ENCODE assay signal across 8 cellular contexts in the genomic region with DNA sequence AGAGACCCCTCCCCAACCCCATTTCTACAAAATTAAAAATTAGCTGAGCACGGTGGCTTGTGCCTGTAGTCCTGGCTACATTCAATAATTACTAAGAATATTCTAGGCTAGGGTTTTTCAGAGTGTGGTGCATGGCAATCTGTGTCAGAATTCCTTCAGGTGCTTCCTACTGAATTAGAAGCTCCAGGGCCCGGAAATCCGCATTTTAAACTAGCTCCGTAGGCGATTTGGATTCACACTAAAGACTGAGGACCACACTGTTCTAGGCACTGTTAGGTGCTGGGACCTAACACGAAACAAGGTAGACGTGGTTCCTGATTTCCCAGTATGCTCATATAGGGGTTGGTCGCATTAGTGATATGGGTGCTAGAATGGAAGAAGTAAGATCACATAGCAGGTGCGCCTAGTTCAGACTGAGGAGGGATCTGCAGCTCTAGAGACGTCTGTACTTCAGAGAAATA. TPM values are rescaled to one million over a fixed set of nuclear protein-coding genes. Genes with fewer than 3 reads are reported as not detected.
DNase-seq lines count a peak whose midpoint lies in the region; ATAC-seq and TF ChIP-seq lines count a peak whose summit lies in the region.

No MANE protein-coding gene starts in this region.

- CTCF ChIA-PET in OCI-LY7 (lab: Charles Lee; ENCODE audit: unreplicated experiment): interaction anchor here (0.5 to 1.4 kb wide), 2 partner anchors 9 to 89 kb away, joined by 4 to 5 read pairs; no protein-coding TSS in a partner anchor

- POLR2A ChIA-PET in OCI-LY7 (lab: Charles Lee): interaction anchor here (0.6 to 2.0 kb wide), 17 partner anchors 9 to 87 kb away, joined by 3 to 23 read pairs (median 4); a partner anchor contains a TSS

- no peaks in the 10 kb centered on the region for H4K20me1 ChIP-seq in OCI-LY7 (ENCODE audit: insufficient read depth, low read length)

- H3K36me3 ChIP-seq in left ventricle myocardium inferior (peaks cover 29% of the 10 kb centered on the region), OCI-LY7 (ENCODE audit: insufficient read depth, low read length) (peaks cover 34% of the 10 kb centered on the region), esophagus (ENCODE audit: control insufficient read depth in 2 of 2, insufficient read depth in 2 of 2, low read length in 1 of 2) (peaks cover 5 to 26% of the 10 kb centered on the region in 2 donors), prostate gland (peaks cover 0 to 4% of the 10 kb centered on the region in 2 donors)

- no peak for TF ChIP-seq CTCF in left ventricle myocardium inferior (IDR thresholded peaks at IDR 0.05; ENCODE audit: borderline replicate concordance)
- TF ChIP-seq CTCF in OCI-LY7 (conservative IDR thresholded peaks at IDR 0.05; ENCODE audit: low read length): no peak
- no peak for TF ChIP-seq CTCF in prostate gland (IDR thresholded peaks at IDR 0.05)

- TF ChIP-seq POLR2A in prostate gland (IDR thresholded peaks at IDR 0.05): no peak

- WGBS in esophagus, 2 donors: 11 to 12% methylated on average over 10 of the region's 10 CpGs
- WGBS in prostate gland: 7% methylated on average over 10 of the region's 10 CpGs

- peaks cover 27% of the 10 kb centered on the region for H3K4me1 ChIP-seq in left ventricle myocardium inferior
- peaks cover 17% of the 10 kb centered on the region for H3K4me1 ChIP-seq in OCI-LY7 (ENCODE audit: insufficient read depth, low read length, poor library complexity, severe bottlenecking)
- H3K4me1 ChIP-seq in esophagus (ENCODE audit: control insufficient read depth in 2 of 2, insufficient read depth in 2 of 2, low read length in 1 of 2): peaks cover 0 to 13% of the 10 kb centered on the region in 2 donors
- H3K4me1 ChIP-seq in prostate gland (replicated peaks): peaks cover 11% of the 10 kb centered on the region

- no peak for ATAC-seq in HG02763 (IDR thresholded peaks at IDR 0.05; ENCODE audit: unreplicated experiment)

- H3K79me2 ChIP-seq in OCI-LY7 (ENCODE audit: insufficient read depth, low read depth, low read length): peaks cover 4% of the 10 kb centered on the region; the same call in 1 of the 2 replicates

- TSS peak; percentile 86 for BruUV-seq in OCI-LY7 (replicated peaks; lab: Mats Ljungman, UMichigan)

- intact Hi-C loops in left ventricle myocardium inferior (cut with micrococcal nuclease) (no loop called here), cardiac septum (cut with DNase I) (loop anchor here (1.0 to 2.0 kb wide), 3 partner anchors 29 to 46 kb away; a partner anchor contains a TSS), OCI-LY7 (cut with micrococcal nuclease; ENCODE audit: unreplicated experiment) (loop anchor here (1.0 kb wide), 5 partner anchors 23 to 71 kb away; a partner anchor contains a TSS), prostate gland (cut with DNase I) (loop anchor here (1.0 kb wide), 1 partner anchor 46 kb away; a partner anchor contains a TSS)

- H3K4me3 ChIP-seq in left ventricle myocardium inferior (peak overlapping the region; percentile 81), OCI-LY7 (ENCODE audit: low read depth, low read length, poor library complexity, severe bottlenecking) (peak overlapping the region; percentile 69), esophagus (ENCODE audit: low read depth in 1 of 2, low read length in 2 of 2) (peak overlapping the region; percentile 71 to 75), prostate gland (peak overlapping the region; percentile 71 to 74)

- no peaks in the 10 kb centered on the region for H3K9me2 ChIP-seq in OCI-LY7 (ENCODE audit: insufficient read depth, low read length)

- H2AFZ ChIP-seq in OCI-LY7 (ENCODE audit: low read length): peak overlapping the region; percentile 85

- peak overlapping the region; percentile 97 for H3K27ac ChIP-seq in left ventricle myocardium inferior (replicated peaks)
- peak overlapping the region; percentile 76 for H3K27ac ChIP-seq in OCI-LY7 (ENCODE audit: low read depth, low read length, poor library complexity, severe bottlenecking)
- H3K27ac ChIP-seq in esophagus (ENCODE audit: low read depth in 2 of 2, low read length in 1 of 2): peak overlapping the region; percentile 98
- H3K27ac ChIP-seq in prostate gland: peak overlapping the region; percentile 98 to 99

- DNase-seq in left ventricle myocardium inferior: no peak
- no peak for DNase-seq in cardiac septum (ENCODE audit: low spot score)
- DNase-seq in OCI-LY7 (ENCODE audit: low spot score): no peak
- no peak for DNase-seq in prostate gland (ENCODE audit: low spot score)
- DNase-seq in T1000 (lab: John Stamatoyannopoulos, UW): no peak
- DNase-seq in CD1c-positive myeloid dendritic cell (ENCODE audit: extremely low spot score): no peak

- H3K9me3 ChIP-seq in left ventricle myocardium inferior (replicated peaks) (no peaks in the 10 kb centered on the region), OCI-LY7 (ENCODE audit: low read length) (peaks cover 8% of the 10 kb centered on the region; the same call in 1 of the 2 replicates), esophagus (ENCODE audit: control insufficient read depth in 2 of 2, insufficient read depth in 1 of 2, low read depth in 1 of 2, low read length in 1 of 2) (no peaks in the 10 kb centered on the region), prostate gland (no peaks in the 10 kb centered on the region)

- H3K27me3 ChIP-seq in left ventricle myocardium inferior (ENCODE audit: low read depth) (no peaks in the 10 kb centered on the region), esophagus (ENCODE audit: control insufficient read depth in 1 of 2, insufficient read depth in 2 of 2, low read length in 2 of 2) (no peaks in the 10 kb centered on the region), prostate gland (replicated peaks; ENCODE audit: insufficient read depth) (no peaks in the 10 kb centered on the region)

- peak overlapping the region; percentile 81 for H3K4me2 ChIP-seq in OCI-LY7 (ENCODE audit: low read length)

RNA-seq across cellular contexts. Expression of a gene that starts 0.6 kb away (rescaled TPM):
- total RNA-seq in left ventricle myocardium inferior: 19.7 TPM
- total RNA-seq in cardiac septum: 23.9 TPM
- 42.4 and 51.6 TPM in 2 replicates for total RNA-seq in OCI-LY7 (2014; rRNA removed; shearing (Covaris generic))
- 35.3 and 35.9 TPM in 2 replicates for total RNA-seq in OCI-LY7 (2022)
- 10 to 100 TPM; 45.2 to 53.6 TPM for polyA plus RNA-seq in esophagus
- total RNA-seq in prostate gland: 10 to 100 TPM; 49.0 to 57.2 TPM

RNA-seq across cellular contexts. Expression of a gene that starts 12.7 kb away (rescaled TPM):
- total RNA-seq in left ventricle myocardium inferior (21.5 TPM), cardiac septum (17.4 TPM), OCI-LY7 (2022) (8.4 and 10.2 TPM in 2 replicates), prostate gland (10 to 100 TPM; 31.9 to 32.1 TPM)
- 4.0 and 6.4 TPM in 2 replicates for total RNA-seq in OCI-LY7 (2014; rRNA removed; shearing (Covaris generic))
- polyA plus RNA-seq in esophagus: 10 to 100 TPM; 24.5 to 45.2 TPM

RNA-seq across cellular contexts. Expression of a gene that starts 23.4 kb away (rescaled TPM):
- total RNA-seq in left ventricle myocardium inferior: 78.2 TPM
- 66.3 TPM for total RNA-seq in cardiac septum
- total RNA-seq in OCI-LY7 (2014; rRNA removed; shearing (Covaris generic)): 22.2 and 27.7 TPM in 2 replicates
- total RNA-seq in OCI-LY7 (2022): 23.4 and 27.3 TPM in 2 replicates
- 10 to 100 TPM; 20.8 to 28.4 TPM for polyA plus RNA-seq in esophagus
- total RNA-seq in prostate gland: 10 to 100 TPM; 38.8 to 78.8 TPM

RNA-seq across cellular contexts. Expression of a gene that starts 23.6 kb away (rescaled TPM):
- total RNA-seq in left ventricle myocardium inferior: 29.8 TPM
- 22.4 TPM for total RNA-seq in cardiac septum
- total RNA-seq in OCI-LY7 (2014; rRNA removed; shearing (Covaris generic)): 57.8 and 91.0 TPM in 2 replicates
- 73.2 and 82.4 TPM in 2 replicates for total RNA-seq in OCI-LY7 (2022)
- 10 to 100 TPM; 20.4 to 40.7 TPM for polyA plus RNA-seq in esophagus
- 10 to 100 TPM; 64.4 to 85.7 TPM for total RNA-seq in prostate gland

RNA-seq across cellular contexts. Expression of a gene that starts 27.9 kb away (rescaled TPM):
- total RNA-seq in left ventricle myocardium inferior (29.9 TPM), cardiac septum (31.2 TPM), OCI-LY7 (2022) (74.6 and 88.2 TPM in 2 replicates), prostate gland (100 to 1,000 TPM in 1 of 2 donors, 10 to 100 TPM in 1; 84.4 to 142 TPM)
- total RNA-seq in OCI-LY7 (2014; rRNA removed; shearing (Covaris generic)): 44.9 and 59.1 TPM in 2 replicates
- polyA plus RNA-seq in esophagus: 10 to 100 TPM; 28.4 to 38.6 TPM
